In genomic region chr15:40087991-40088928, GRCh38 we compare ENCODE assay signal across 11 cellular contexts. TPM values are rescaled to one million over a fixed set of nuclear protein-coding genes. Genes with fewer than 3 reads are reported as not detected.
DNase-seq lines count a peak whose midpoint lies in the region; ATAC-seq, FAIRE-seq and TF ChIP-seq lines count a peak whose summit lies in the region.
"Had no signal": no experiment of that assay in that cellular context is flagged by ENCODE, and none has a peak within 500 bp of the region (broad histone marks: within the 10 kb centered on the region; RNA-seq: fewer than 3 reads in every experiment).

No MANE protein-coding gene starts in this region.

- 68 to 73% (median 71%) methylated on average over 9 of the region's 9 CpGs for WGBS in ovary, 3 donors

- TF ChIP-seq EP300 in ovary (IDR thresholded peaks at IDR 0.05) = no peak

- H3K4me3 ChIP-seq in ovary = no peak overlapping the region

- H3K27ac ChIP-seq in ovary = peak overlapping the region in 1 of 2 donors; percentile 78

- DNase-seq in GM03348 (ENCODE audit: low spot score) = peak; percentile 49
- DNase-seq in RCC 7860 (ENCODE audit: low spot score) = peak; percentile 5
- DNase-seq in Right ventricle myocardium superior = peak; percentile 71
- peak in 4 of 5 donors; percentile 63 to 72 (median 68) for DNase-seq in ovary
- no peak for DNase-seq in activated naive CD4-positive, alpha-beta T cell (lab: John Stamatoyannopoulos, UW)
- no peak for DNase-seq in activated CD8-positive, alpha-beta memory T cell treated with anti-CD3 and anti-CD28 coated beads, Interleukin-2, amount 50 U/mL, for 48 hours
- DNase-seq in RPMI8226 = no peak
- DNase-seq: activated T-cell treated with anti-CD3 and anti-CD28 coated beads, Interleukin-2, amount 50 U/mL, for 4 hours; CD8-positive, alpha-beta memory T cell; NCI-H524 had no signal

- peaks cover 32% of the 10 kb centered on the region for H3K4me1 ChIP-seq in ovary (ENCODE audit: insufficient read depth)

- TF ChIP-seq POLR2A in ovary (IDR thresholded peaks at IDR 0.05) = no peak

- FAIRE-seq in RCC 7860 (lab: Jason Lieb, UNC) = no peak

- ATAC-seq in Right ventricle myocardium superior (ENCODE audit: poor library complexity) = peak; percentile 9
- no peak for ATAC-seq in activated CD4-positive, CD25-positive, alpha-beta regulatory T cell treated with anti-CD3 and anti-CD28 coated beads, Interleukin-2, amount 50 U/mL, for 24 hours
- ATAC-seq: activated T-cell treated with anti-CD3 and anti-CD28 coated beads, Interleukin-2, amount 50 U/mL, for 4 hours had no signal

- no peaks in the 10 kb centered on the region for H3K9me3 ChIP-seq in ovary

- intact Hi-C loops in Right ventricle myocardium superior (cut with DNase I) = no loop called here
- intact Hi-C loops in ovary (cut with DNase I) = no loop called here

- H3K27me3 ChIP-seq in ovary = no peaks in the 10 kb centered on the region

- no peaks in the 10 kb centered on the region for H3K36me3 ChIP-seq in ovary

- TF ChIP-seq CTCF in ovary (IDR thresholded peaks at IDR 0.05) = no peak

RNA-seq across cellular contexts. Expression of gene BMF, which starts 20.4 kb away (rescaled TPM):
- total RNA-seq in Right ventricle myocardium superior (3.4 TPM), ovary (10 to 100 TPM in 6 of 7 donors, 1 to 10 TPM in 1; 5.7 to 26.5 (median 20.3) TPM)
- polyA plus RNA-seq in ovary = 10 to 100 TPM; 12.7 to 14.3 TPM

RNA-seq across cellular contexts. Expression of gene SRP14, which starts 49.3 kb away (rescaled TPM):
- total RNA-seq in Right ventricle myocardium superior (196 TPM), ovary (100 to 1,000 TPM; 155 to 226 (median 205) TPM)
- 100 to 1,000 TPM; 444 to 451 TPM for polyA plus RNA-seq in ovary

Comparison
In these comparisons a context has a peak if more than half of its experiments do, and no peak if none do; other contexts are left out.
1. DNase-seq: peak in GM03348 (single experiment), RCC 7860 (single experiment), Right ventricle myocardium superior (single experiment) and ovary (4 of 5); none in activated naive CD4-positive, alpha-beta T cell (0 of 4), activated CD8-positive, alpha-beta memory T cell treated with anti-CD3 and anti-CD28 coated beads, Interleukin-2, amount 50 U/mL, for 48 hours (single experiment) and RPMI8226 (single experiment).